In the genomic region with DNA sequence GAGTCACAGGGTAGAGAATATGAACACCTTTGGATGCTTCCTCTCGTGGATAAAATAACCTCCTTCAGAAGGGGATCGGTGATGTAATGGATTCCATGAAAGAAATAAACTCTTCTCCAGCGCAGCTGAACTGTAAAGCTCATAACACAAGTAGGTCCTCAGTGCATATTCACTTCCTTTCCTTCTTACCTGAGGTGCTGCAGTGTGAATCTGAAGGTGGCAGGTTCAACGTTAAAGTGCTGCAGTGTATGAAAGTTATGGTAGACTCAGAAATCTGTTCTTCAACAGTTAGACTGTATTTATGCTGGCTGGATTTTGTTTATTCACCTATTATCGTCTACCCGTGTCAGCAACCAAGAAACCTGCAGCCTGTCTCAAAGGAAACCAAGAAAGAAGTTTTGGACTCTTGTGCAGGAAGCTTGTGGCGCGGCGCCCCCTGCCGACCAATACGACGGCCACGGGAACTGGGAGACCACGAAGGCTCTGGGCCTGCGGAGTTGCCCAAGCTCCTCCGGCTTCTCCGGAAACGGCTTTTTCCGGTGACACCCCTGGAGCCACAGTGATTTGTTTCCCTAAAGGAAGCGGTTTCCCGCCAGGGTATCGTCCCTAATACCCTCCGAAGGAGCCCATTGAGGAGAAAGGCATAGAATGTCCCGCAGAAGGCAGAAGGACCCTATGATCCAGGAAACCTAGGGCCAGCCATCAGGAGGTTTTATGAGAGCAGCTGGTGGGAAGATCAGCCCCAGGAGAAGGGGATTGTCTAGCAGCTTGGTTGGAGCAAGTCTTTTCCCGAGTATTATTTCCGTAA, we compare ENCODE assay signal across 2 cellular contexts.
TF ChIP-seq lines count a peak whose summit lies in the region.

No MANE protein-coding gene starts in this region.

TF ChIP-seq in Ishikawa, 13 proteins besides CTCF, POLR2A, EP300 and RAD21 (continued from another document):
- TF ChIP-seq, protein P1, sequence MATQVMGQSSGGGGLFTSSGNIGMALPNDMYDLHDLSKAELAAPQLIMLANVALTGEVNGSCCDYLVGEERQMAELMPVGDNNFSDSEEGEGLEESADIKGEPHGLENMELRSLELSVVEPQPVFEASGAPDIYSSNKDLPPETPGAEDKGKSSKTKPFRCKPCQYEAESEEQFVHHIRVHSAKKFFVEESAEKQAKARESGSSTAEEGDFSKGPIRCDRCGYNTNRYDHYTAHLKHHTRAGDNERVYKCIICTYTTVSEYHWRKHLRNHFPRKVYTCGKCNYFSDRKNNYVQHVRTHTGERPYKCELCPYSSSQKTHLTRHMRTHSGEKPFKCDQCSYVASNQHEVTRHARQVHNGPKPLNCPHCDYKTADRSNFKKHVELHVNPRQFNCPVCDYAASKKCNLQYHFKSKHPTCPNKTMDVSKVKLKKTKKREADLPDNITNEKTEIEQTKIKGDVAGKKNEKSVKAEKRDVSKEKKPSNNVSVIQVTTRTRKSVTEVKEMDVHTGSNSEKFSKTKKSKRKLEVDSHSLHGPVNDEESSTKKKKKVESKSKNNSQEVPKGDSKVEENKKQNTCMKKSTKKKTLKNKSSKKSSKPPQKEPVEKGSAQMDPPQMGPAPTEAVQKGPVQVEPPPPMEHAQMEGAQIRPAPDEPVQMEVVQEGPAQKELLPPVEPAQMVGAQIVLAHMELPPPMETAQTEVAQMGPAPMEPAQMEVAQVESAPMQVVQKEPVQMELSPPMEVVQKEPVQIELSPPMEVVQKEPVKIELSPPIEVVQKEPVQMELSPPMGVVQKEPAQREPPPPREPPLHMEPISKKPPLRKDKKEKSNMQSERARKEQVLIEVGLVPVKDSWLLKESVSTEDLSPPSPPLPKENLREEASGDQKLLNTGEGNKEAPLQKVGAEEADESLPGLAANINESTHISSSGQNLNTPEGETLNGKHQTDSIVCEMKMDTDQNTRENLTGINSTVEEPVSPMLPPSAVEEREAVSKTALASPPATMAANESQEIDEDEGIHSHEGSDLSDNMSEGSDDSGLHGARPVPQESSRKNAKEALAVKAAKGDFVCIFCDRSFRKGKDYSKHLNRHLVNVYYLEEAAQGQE (IDR thresholded peaks at IDR 0.05; ENCODE audit: low read depth) = no peak
- TF ChIP-seq MAX (IDR thresholded peaks at IDR 0.05) (no peak), EGR1 (IDR thresholded peaks at IDR 0.05) (no peak), CREB1 (IDR thresholded peaks at IDR 0.05; ENCODE audit: low read depth) (no peak)

TF ChIP-seq in WTC11, 78 proteins besides CTCF, POLR2A, EP300 and RAD21 (continued from another document):
- TF ChIP-seq STAT6 (CRISPR knock-in tag; conservative IDR thresholded peaks at IDR 0.05; ENCODE audit: low read depth) (no peak), GRHL2 (CRISPR knock-in tag; IDR thresholded peaks at IDR 0.05; ENCODE audit: insufficient replicate concordance, severe bottlenecking) (no peak), ZNF219 (CRISPR knock-in tag; IDR thresholded peaks at IDR 0.05; ENCODE audit: borderline replicate concordance) (no peak), E2F4 (CRISPR knock-in tag; IDR thresholded peaks at IDR 0.05; ENCODE audit: borderline replicate concordance, low read depth) (no peak), NR1H2 (CRISPR knock-in tag; IDR thresholded peaks at IDR 0.05) (no peak), ETV6 (CRISPR knock-in tag; IDR thresholded peaks at IDR 0.05) (peak; percentile 52; the same call in 1 of the 2 replicates), NFATC4 (CRISPR knock-in tag; IDR thresholded peaks at IDR 0.05) (no peak), ZNF138 (CRISPR knock-in tag; conservative IDR thresholded peaks at IDR 0.05) (no peak), CBFB (CRISPR knock-in tag; IDR thresholded peaks at IDR 0.05; ENCODE audit: low read depth) (no peak), ZNF317 (CRISPR knock-in tag; IDR thresholded peaks at IDR 0.05; ENCODE audit: borderline replicate concordance, low read depth) (no peak), FOXP4 (CRISPR knock-in tag; IDR thresholded peaks at IDR 0.05) (0 out of 2 replicates have a peak, but pooled peaks have one; percentile 52), MYBL2 (CRISPR knock-in tag; IDR thresholded peaks at IDR 0.05) (0 out of 2 replicates have a peak, but pooled peaks have one; percentile 47), ZNF281 (CRISPR knock-in tag; IDR thresholded peaks at IDR 0.05) (no peak), FOXK1 (CRISPR knock-in tag; IDR thresholded peaks at IDR 0.05) (0 out of 2 replicates have a peak, but pooled peaks have one; percentile 33), E2F1 (CRISPR knock-in tag; IDR thresholded peaks at IDR 0.05) (no peak), MAX (CRISPR knock-in tag; IDR thresholded peaks at IDR 0.05) (peak; percentile 54; the same call in 1 of the 2 replicates)
